ENCODE assay signal across 1 cellular context in genomic region chr14:67411820-67412421, GRCh38.
TF ChIP-seq lines count a peak whose summit lies in the region.

A gene with protein sequence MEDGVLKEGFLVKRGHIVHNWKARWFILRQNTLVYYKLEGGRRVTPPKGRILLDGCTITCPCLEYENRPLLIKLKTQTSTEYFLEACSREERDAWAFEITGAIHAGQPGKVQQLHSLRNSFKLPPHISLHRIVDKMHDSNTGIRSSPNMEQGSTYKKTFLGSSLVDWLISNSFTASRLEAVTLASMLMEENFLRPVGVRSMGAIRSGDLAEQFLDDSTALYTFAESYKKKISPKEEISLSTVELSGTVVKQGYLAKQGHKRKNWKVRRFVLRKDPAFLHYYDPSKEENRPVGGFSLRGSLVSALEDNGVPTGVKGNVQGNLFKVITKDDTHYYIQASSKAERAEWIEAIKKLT (minus strand): TSS chr14:67412165. CDS start chr14:67412059, 106 bp downstream.

TF ChIP-seq in HCT116, 20 proteins besides CTCF, POLR2A, EP300 and RAD21 (continued from another document):
- TF ChIP-seq, protein P1, sequence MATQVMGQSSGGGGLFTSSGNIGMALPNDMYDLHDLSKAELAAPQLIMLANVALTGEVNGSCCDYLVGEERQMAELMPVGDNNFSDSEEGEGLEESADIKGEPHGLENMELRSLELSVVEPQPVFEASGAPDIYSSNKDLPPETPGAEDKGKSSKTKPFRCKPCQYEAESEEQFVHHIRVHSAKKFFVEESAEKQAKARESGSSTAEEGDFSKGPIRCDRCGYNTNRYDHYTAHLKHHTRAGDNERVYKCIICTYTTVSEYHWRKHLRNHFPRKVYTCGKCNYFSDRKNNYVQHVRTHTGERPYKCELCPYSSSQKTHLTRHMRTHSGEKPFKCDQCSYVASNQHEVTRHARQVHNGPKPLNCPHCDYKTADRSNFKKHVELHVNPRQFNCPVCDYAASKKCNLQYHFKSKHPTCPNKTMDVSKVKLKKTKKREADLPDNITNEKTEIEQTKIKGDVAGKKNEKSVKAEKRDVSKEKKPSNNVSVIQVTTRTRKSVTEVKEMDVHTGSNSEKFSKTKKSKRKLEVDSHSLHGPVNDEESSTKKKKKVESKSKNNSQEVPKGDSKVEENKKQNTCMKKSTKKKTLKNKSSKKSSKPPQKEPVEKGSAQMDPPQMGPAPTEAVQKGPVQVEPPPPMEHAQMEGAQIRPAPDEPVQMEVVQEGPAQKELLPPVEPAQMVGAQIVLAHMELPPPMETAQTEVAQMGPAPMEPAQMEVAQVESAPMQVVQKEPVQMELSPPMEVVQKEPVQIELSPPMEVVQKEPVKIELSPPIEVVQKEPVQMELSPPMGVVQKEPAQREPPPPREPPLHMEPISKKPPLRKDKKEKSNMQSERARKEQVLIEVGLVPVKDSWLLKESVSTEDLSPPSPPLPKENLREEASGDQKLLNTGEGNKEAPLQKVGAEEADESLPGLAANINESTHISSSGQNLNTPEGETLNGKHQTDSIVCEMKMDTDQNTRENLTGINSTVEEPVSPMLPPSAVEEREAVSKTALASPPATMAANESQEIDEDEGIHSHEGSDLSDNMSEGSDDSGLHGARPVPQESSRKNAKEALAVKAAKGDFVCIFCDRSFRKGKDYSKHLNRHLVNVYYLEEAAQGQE (IDR thresholded peaks at IDR 0.05; ENCODE audit: low read depth) = no peak
- TF ChIP-seq EGR1 (IDR thresholded peaks at IDR 0.05; ENCODE audit: low read depth) (no peak), TCF7L2 (IDR thresholded peaks at IDR 0.05; ENCODE audit: borderline replicate concordance, extremely low read depth, insufficient read depth, insufficient read length) (peak; percentile 57), SRF (IDR thresholded peaks at IDR 0.05; ENCODE audit: low read depth) (no peak), ATF3 (IDR thresholded peaks at IDR 0.05) (no peak), ZFX (IDR thresholded peaks at IDR 0.05) (no peak; the same call in 1 of the 2 replicates), SIN3A (IDR thresholded peaks at IDR 0.05; ENCODE audit: low read depth) (no peak)
TF ChIP-seq in HCT116: peak in this region for 3.
